ENCODE assay signal across 26 cellular contexts in the genomic region with DNA sequence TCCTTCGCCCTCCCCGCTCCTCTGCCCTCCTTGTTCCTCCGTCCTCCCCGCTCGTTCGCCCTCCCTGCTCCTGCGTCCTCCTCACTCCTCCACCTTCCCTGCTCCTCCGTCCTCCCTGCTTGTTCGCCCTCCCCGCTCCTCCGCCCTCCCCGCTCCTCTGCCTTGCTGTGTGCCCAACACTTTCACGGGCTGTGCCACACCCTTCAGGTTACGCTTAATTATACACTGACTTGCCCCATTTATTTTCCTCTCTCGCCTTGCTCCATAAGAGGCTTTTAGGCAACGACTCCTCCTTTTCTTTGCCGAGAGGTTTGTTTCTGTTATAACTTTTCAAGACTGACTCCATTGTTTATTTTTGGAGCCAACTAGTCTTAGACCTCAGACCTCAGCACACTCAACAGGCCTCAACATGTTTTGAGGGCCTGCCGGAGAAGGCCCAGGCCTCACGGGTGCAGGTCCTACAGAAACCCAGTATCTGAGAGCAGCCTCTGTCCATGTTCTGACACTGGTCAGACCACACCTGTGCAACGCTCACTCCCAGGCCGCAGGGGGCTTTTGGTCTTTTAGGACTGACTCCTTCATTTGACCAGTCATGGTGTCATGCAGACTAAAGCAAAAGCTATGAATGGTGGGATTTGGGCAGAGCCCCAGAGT. TPM values are rescaled to one million over a fixed set of nuclear protein-coding genes. Genes with fewer than 3 reads are reported as not detected.
DNase-seq lines count a peak whose midpoint lies in the region; ATAC-seq, FAIRE-seq and TF ChIP-seq lines count a peak whose summit lies in the region.
"Had no signal": no experiment of that assay in that cellular context is flagged by ENCODE, and none has a peak within 500 bp of the region (broad histone marks: within the 10 kb centered on the region; RNA-seq: fewer than 3 reads in every experiment).

No MANE protein-coding gene starts in this region.

- no peak overlapping the region for H3K4me3 ChIP-seq in coronary artery
- H3K4me3 ChIP-seq in lower lobe of right lung = no peak overlapping the region
- H3K4me3 ChIP-seq in GM23338 = no peak overlapping the region
- H3K4me3 ChIP-seq: MG63, SK-N-MC, skin epidermis had no signal

- H3K4me3 Mint-ChIP-seq in GM23338 = no peak overlapping the region
- H3K4me3 Mint-ChIP-seq: activated CD4-positive, alpha-beta memory T cell treated with anti-CD3 and anti-CD28 coated beads, Interleukin-2, amount 10 ng/mL, durations not matched to agents 7 days and 5 days; B cell; central memory CD8-positive, alpha-beta T cell; stimulated activated naive CD8-positive, alpha-beta T cell treated with anti-CD3 and anti-CD28 coated beads, Interleukin-15, Interleukin-2, amounts not matched to agents 100 ng/mL and 50 ng/mL, for 24 hours; T-helper 2 cell treated with Interferon-gamma antibody and Interleukin-4, amounts not matched to agents 5 μg/mL and 100 μg/mL, for 36 hours; type B pancreatic cell; WTC11 had no signal

- no peaks in the 10 kb centered on the region for H3K79me2 ChIP-seq in GM23338 (replicated peaks; ENCODE audit: insufficient read depth)

- peak; percentile 42 for DNase-seq in activated effector memory CD4-positive, alpha-beta T cell treated with anti-CD3 and anti-CD28 coated beads, Interleukin-2, amount 50 U/mL, for 16 hours
- no peak for DNase-seq in activated effector memory CD4-positive, alpha-beta T cell treated with Interleukin-2 at 50 U/mL for 16 hours
- DNase-seq in coronary artery (ENCODE audit: low spot score) (peak; percentile 55), lower lobe of right lung (no peak), GM23338 (ENCODE audit: low spot score) (no peak), activated gamma-delta T cell (lab: John Stamatoyannopoulos, UW) (no peak), H54 (ENCODE audit: insufficient read length, low spot score) (no peak)
- DNase-seq in activated CD4-positive, alpha-beta T cell treated with anti-CD3 and anti-CD28 coated beads, Interleukin-2, amount 50 U/mL, for 48 hours = no peak
- DNase-seq: activated CD4-positive, alpha-beta memory T cell treated with anti-CD3 and anti-CD28 coated beads, Interleukin-2, amount 10 ng/mL, durations not matched to agents 7 days and 5 days; activated naive CD4-positive, alpha-beta T cell treated with anti-CD3 and anti-CD28 coated beads, Interleukin-2, amount 50 U/mL, for 16 hours; effector CD4-positive, alpha-beta T cell; MG63; midbrain; NCI-H146; NCI-H446 treated with DMSO at 0.1 percent for 48 hours; stimulated activated CD4-positive, alpha-beta T cell treated with anti-CD3 and anti-CD28 coated beads, Interleukin-4, amount 100 ng/mL, for 24 hours had no signal

- ATAC-seq in lower lobe of right lung = peak; percentile 44 to 46
- ATAC-seq in GM23338 = no peak
- ATAC-seq: HCT116, Panc1, WTC11 had no signal

- intact Hi-C loops in lower lobe of right lung (cut with DNase I) = no loop called here

- TF ChIP-seq POLR2A in H54 (IDR thresholded peaks at IDR 0.05; ENCODE audit: low read depth, low read length) = no peak

- H3K27ac ChIP-seq in coronary artery = no peak overlapping the region
- no peak overlapping the region for H3K27ac ChIP-seq in lower lobe of right lung
- no peak overlapping the region for H3K27ac ChIP-seq in GM23338 (ENCODE audit: low read depth)
- H3K27ac ChIP-seq: SK-N-MC had no signal

- H3K27me3 Mint-ChIP-seq in GM23338 (ENCODE audit: insufficient read depth, low read depth, poor library complexity) = peaks cover 14% of the 10 kb centered on the region

- H3K9me3 Mint-ChIP-seq in GM23338 = no peaks in the 10 kb centered on the region
- H3K9me3 Mint-ChIP-seq: activated CD4-positive, alpha-beta memory T cell treated with anti-CD3 and anti-CD28 coated beads, Interleukin-2, amount 10 ng/mL, durations not matched to agents 7 days and 5 days; central memory CD8-positive, alpha-beta T cell; stimulated activated naive CD8-positive, alpha-beta T cell treated with anti-CD3 and anti-CD28 coated beads, Interleukin-15, Interleukin-2, amounts not matched to agents 100 ng/mL and 50 ng/mL, for 24 hours; T-helper 2 cell treated with Interferon-gamma antibody and Interleukin-4, amounts not matched to agents 5 μg/mL and 100 μg/mL, for 36 hours; type B pancreatic cell; WTC11 had no signal

- H2AFZ ChIP-seq in GM23338 = no peak overlapping the region

- H3K4me2 ChIP-seq in GM23338 = no peak overlapping the region

- H3K36me3 Mint-ChIP-seq in GM23338 (ENCODE audit: low read depth) = no peaks in the 10 kb centered on the region
- H3K36me3 Mint-ChIP-seq: type B pancreatic cell, WTC11 had no signal

- no peaks in the 10 kb centered on the region for H3K36me3 ChIP-seq in lower lobe of right lung
- no peaks in the 10 kb centered on the region for H3K36me3 ChIP-seq in GM23338 (ENCODE audit: insufficient read depth)
- H3K36me3 ChIP-seq: MG63 had no signal

- TF ChIP-seq CTCF in coronary artery (IDR thresholded peaks at IDR 0.05) (no peak), lower lobe of right lung (IDR thresholded peaks at IDR 0.05) (no peak), GM23338 (conservative IDR thresholded peaks at IDR 0.05; ENCODE audit: low read depth in 2 of 2) (no peak)

- no peak for FAIRE-seq in H54 (lab: Jason Lieb, UNC)

- no peaks in the 10 kb centered on the region for H3F3A ChIP-seq in GM23338 (replicated peaks; ENCODE audit: low read depth)

- no peaks in the 10 kb centered on the region for H4K20me1 ChIP-seq in GM23338 (replicated peaks; ENCODE audit: insufficient read depth)

- H3K9me3 ChIP-seq in lower lobe of right lung = no peaks in the 10 kb centered on the region
- H3K9me3 ChIP-seq: MG63 had no signal

- H3K27ac Mint-ChIP-seq in GM23338 = no peak overlapping the region
- H3K27ac Mint-ChIP-seq: activated CD4-positive, alpha-beta memory T cell treated with anti-CD3 and anti-CD28 coated beads, Interleukin-2, amount 10 ng/mL, durations not matched to agents 7 days and 5 days; B cell; stimulated activated naive CD8-positive, alpha-beta T cell treated with anti-CD3 and anti-CD28 coated beads, Interleukin-15, Interleukin-2, amounts not matched to agents 100 ng/mL and 50 ng/mL, for 24 hours; T-helper 2 cell treated with Interferon-gamma antibody and Interleukin-4, amounts not matched to agents 5 μg/mL and 100 μg/mL, for 36 hours; type B pancreatic cell; WTC11 had no signal

- H3K4me1 Mint-ChIP-seq in GM23338 = peaks cover 26% of the 10 kb centered on the region
- H3K4me1 Mint-ChIP-seq: activated CD4-positive, alpha-beta memory T cell treated with anti-CD3 and anti-CD28 coated beads, Interleukin-2, amount 10 ng/mL, durations not matched to agents 7 days and 5 days; central memory CD8-positive, alpha-beta T cell had no signal

- H3K4me1 ChIP-seq in lower lobe of right lung = no peaks in the 10 kb centered on the region
- 0 out of 2 replicates have a peak, but pooled peaks cover 5% of the 10 kb centered on the region for H3K4me1 ChIP-seq in GM23338 (ENCODE audit: insufficient read depth)

- no peaks in the 10 kb centered on the region for H3K9me2 ChIP-seq in GM23338 (ENCODE audit: insufficient read depth)

- H3K27me3 ChIP-seq in lower lobe of right lung (ENCODE audit: low read depth) = peaks cover 6% of the 10 kb centered on the region
- H3K27me3 ChIP-seq in GM23338 (ENCODE audit: insufficient read depth) = no peaks in the 10 kb centered on the region

RNA-seq across cellular contexts. Expression of a gene that starts 18.2 kb away (rescaled TPM):
- total RNA-seq in lower lobe of right lung = 35.4 TPM
- total RNA-seq in GM23338 (2014; rRNA removed; shearing (Covaris generic)) = 11.4 and 14.9 TPM in 2 replicates
- polyA plus RNA-seq in GM23338 (2016; fragmentation: Nextera tagmentation; extraction: Ambion mirVana) = 6.3 and 9.1 TPM in 2 replicates

Comparison
In these comparisons a context has a peak if more than half of its experiments do, and no peak if none do; other contexts are left out.
1. DNase-seq: peak in activated effector memory CD4-positive, alpha-beta T cell treated with anti-CD3 and anti-CD28 coated beads, Interleukin-2, amount 50 U/mL, for 16 hours (single experiment) and coronary artery (single experiment); none in activated effector memory CD4-positive, alpha-beta T cell treated with Interleukin-2 at 50 U/mL for 16 hours (single experiment), lower lobe of right lung (single experiment), GM23338 (single experiment), activated CD4-positive, alpha-beta T cell treated with anti-CD3 and anti-CD28 coated beads, Interleukin-2, amount 50 U/mL, for 48 hours (0 of 2), activated gamma-delta T cell (single experiment) and H54 (single experiment).